In the genomic region with DNA sequence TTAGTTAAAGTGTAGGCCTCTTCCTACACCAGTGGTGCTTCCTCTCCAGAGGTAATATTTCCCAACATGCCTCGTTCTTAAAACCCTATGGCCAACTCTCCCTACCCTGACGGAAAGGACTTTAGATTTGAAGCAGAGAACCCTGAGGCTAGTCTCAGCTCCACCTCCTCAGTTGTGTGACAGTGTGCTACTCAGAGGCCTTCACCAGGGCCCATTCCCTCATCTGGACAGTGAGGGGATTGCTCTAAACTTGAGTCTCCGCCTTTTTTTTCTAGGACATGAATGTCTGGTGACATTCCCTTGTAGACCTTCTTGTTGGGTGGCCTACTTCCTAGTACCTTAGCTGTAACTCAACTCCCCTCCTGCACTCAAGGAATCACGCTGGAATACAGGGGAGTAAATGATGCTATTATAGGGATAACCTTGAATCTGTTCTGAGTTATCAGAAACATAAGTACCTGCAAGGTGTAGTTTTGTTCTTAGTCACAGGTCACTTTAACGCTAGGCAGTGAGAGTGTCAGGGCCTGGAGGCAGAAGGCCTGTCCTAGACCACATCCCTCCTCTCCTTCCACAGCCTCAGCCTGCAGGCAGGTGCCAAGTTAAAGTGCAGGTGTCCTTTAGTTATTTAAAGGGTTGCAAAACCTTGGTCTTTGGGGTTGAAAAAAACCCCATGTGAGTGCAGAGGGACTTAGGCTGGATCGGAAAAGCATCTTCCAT, we compare ENCODE assay signal across 24 cellular contexts. TPM values are rescaled to one million over a fixed set of nuclear protein-coding genes. Genes with fewer than 3 reads are reported as not detected.
DNase-seq lines count a peak whose midpoint lies in the region; ATAC-seq and TF ChIP-seq lines count a peak whose summit lies in the region.
"Had no signal": no experiment of that assay in that cellular context is flagged by ENCODE, and none has a peak within 500 bp of the region (broad histone marks: within the 10 kb centered on the region; RNA-seq: fewer than 3 reads in every experiment).

No MANE protein-coding gene starts in this region.

- POLR2A ChIA-PET in activated CD4-positive, alpha-beta T cell treated with anti-CD3 and anti-CD28 coated beads for 36 hours (lab: Charles Lee) = interaction anchor here (0.5 to 1.6 kb wide), 3 partner anchors 21 to 27 kb away, joined by 5 to 6 read pairs (median 5); no protein-coding TSS in a partner anchor

- H3K9me3 Mint-ChIP-seq in activated CD4-positive, alpha-beta T cell treated with anti-CD3 and anti-CD28 coated beads for 36 hours (ENCODE audit: low read depth) = peaks cover 1% of the 10 kb centered on the region
- no peaks in the 10 kb centered on the region for H3K9me3 Mint-ChIP-seq in activated T-helper 1 cell treated with anti-CD3 and anti-CD28 coated beads, Interleukin-12 subunit alpha, Interleukin-12 subunit beta, Interleukin-2, Interleukin-4 antibody, amounts not matched to agents 30 ng/mL and 10 ng/mL and 1 ng/mL, durations not matched to agents 14 hours and 24 hours and 36 hours
- no peaks in the 10 kb centered on the region for H3K9me3 Mint-ChIP-seq in progenitor cell of endocrine pancreas (ENCODE audit: low read depth)
- H3K9me3 Mint-ChIP-seq: activated CD4-positive, alpha-beta memory T cell treated with anti-CD3 and anti-CD28 coated beads for 36 hours; activated T-cell treated with anti-CD3 and anti-CD28 coated beads, Interleukin-2, amount 50 U/mL, for 24 hours; stimulated activated naive CD8-positive, alpha-beta T cell treated with anti-CD3 and anti-CD28 coated beads, Interleukin-15, Interleukin-2, amounts not matched to agents 100 ng/mL and 50 ng/mL, for 24 hours; T-cell had no signal

- H3K4me1 Mint-ChIP-seq in activated CD4-positive, alpha-beta T cell treated with anti-CD3 and anti-CD28 coated beads for 36 hours = peaks cover 49% of the 10 kb centered on the region
- peaks cover 58% of the 10 kb centered on the region for H3K4me1 Mint-ChIP-seq in activated T-helper 1 cell treated with anti-CD3 and anti-CD28 coated beads, Interleukin-12 subunit alpha, Interleukin-12 subunit beta, Interleukin-2, Interleukin-4 antibody, amounts not matched to agents 30 ng/mL and 10 ng/mL and 1 ng/mL, durations not matched to agents 14 hours and 24 hours and 36 hours (ENCODE audit: low read depth)
- peaks cover 30% of the 10 kb centered on the region for H3K4me1 Mint-ChIP-seq in progenitor cell of endocrine pancreas (ENCODE audit: low read depth)
- H3K4me1 Mint-ChIP-seq: B cell had no signal

- CTCF ChIA-PET in activated CD4-positive, alpha-beta T cell treated with anti-CD3 and anti-CD28 coated beads for 36 hours (lab: Charles Lee) = interaction anchor here (2.3 to 3.9 kb wide), 2 partner anchors 9 to 22 kb away, joined by 5 to 16 read pairs; no protein-coding TSS in a partner anchor

- H3K27ac Mint-ChIP-seq in activated CD4-positive, alpha-beta T cell treated with anti-CD3 and anti-CD28 coated beads for 36 hours = no peak overlapping the region
- peak overlapping the region; percentile 57 for H3K27ac Mint-ChIP-seq in activated T-helper 1 cell treated with anti-CD3 and anti-CD28 coated beads, Interleukin-12 subunit alpha, Interleukin-12 subunit beta, Interleukin-2, Interleukin-4 antibody, amounts not matched to agents 30 ng/mL and 10 ng/mL and 1 ng/mL, durations not matched to agents 14 hours and 24 hours and 36 hours
- H3K27ac Mint-ChIP-seq in progenitor cell of endocrine pancreas = peak overlapping the region; percentile 71
- H3K27ac Mint-ChIP-seq: activated CD4-positive, alpha-beta memory T cell treated with anti-CD3 and anti-CD28 coated beads for 36 hours; activated T-cell treated with anti-CD3 and anti-CD28 coated beads, Interleukin-2, amount 50 U/mL, for 24 hours; B cell; stimulated activated naive CD8-positive, alpha-beta T cell treated with anti-CD3 and anti-CD28 coated beads, Interleukin-15, Interleukin-2, amounts not matched to agents 100 ng/mL and 50 ng/mL, for 24 hours; T-cell had no signal

- H3K4me3 Mint-ChIP-seq in activated CD4-positive, alpha-beta T cell treated with anti-CD3 and anti-CD28 coated beads for 36 hours = no peak overlapping the region
- H3K4me3 Mint-ChIP-seq in activated T-helper 1 cell treated with anti-CD3 and anti-CD28 coated beads, Interleukin-12 subunit alpha, Interleukin-12 subunit beta, Interleukin-2, Interleukin-4 antibody, amounts not matched to agents 30 ng/mL and 10 ng/mL and 1 ng/mL, durations not matched to agents 14 hours and 24 hours and 36 hours = no peak overlapping the region
- no peak overlapping the region for H3K4me3 Mint-ChIP-seq in progenitor cell of endocrine pancreas (ENCODE audit: low read depth)
- H3K4me3 Mint-ChIP-seq: activated CD4-positive, alpha-beta memory T cell treated with anti-CD3 and anti-CD28 coated beads for 36 hours; activated T-cell treated with anti-CD3 and anti-CD28 coated beads, Interleukin-2, amount 50 U/mL, for 24 hours; B cell; brain; stimulated activated naive CD8-positive, alpha-beta T cell treated with anti-CD3 and anti-CD28 coated beads, Interleukin-15, Interleukin-2, amounts not matched to agents 100 ng/mL and 50 ng/mL, for 24 hours; T-cell had no signal

- peak; percentile 48 for ATAC-seq in activated CD4-positive, alpha-beta T cell treated with anti-CD3 and anti-CD28 coated beads for 36 hours
- ATAC-seq in GM21529 (IDR thresholded peaks at IDR 0.05; ENCODE audit: unreplicated experiment) = peak; percentile 65
- no peak for ATAC-seq in GM21360 (IDR thresholded peaks at IDR 0.05; ENCODE audit: unreplicated experiment)
- ATAC-seq in GM19023 (IDR thresholded peaks at IDR 0.05; ENCODE audit: unreplicated experiment) = no peak
- ATAC-seq: lower lobe of right lung, T-cell had no signal

- peaks cover 3% of the 10 kb centered on the region for H3K36me3 Mint-ChIP-seq in activated CD4-positive, alpha-beta T cell treated with anti-CD3 and anti-CD28 coated beads for 36 hours (ENCODE audit: low read depth)
- peaks cover 28% of the 10 kb centered on the region for H3K36me3 Mint-ChIP-seq in activated T-helper 1 cell treated with anti-CD3 and anti-CD28 coated beads, Interleukin-12 subunit alpha, Interleukin-12 subunit beta, Interleukin-2, Interleukin-4 antibody, amounts not matched to agents 30 ng/mL and 10 ng/mL and 1 ng/mL, durations not matched to agents 14 hours and 24 hours and 36 hours (ENCODE audit: low read depth)
- peaks cover 2% of the 10 kb centered on the region for H3K36me3 Mint-ChIP-seq in progenitor cell of endocrine pancreas (ENCODE audit: insufficient read depth)

- H3K27me3 Mint-ChIP-seq in activated CD4-positive, alpha-beta T cell treated with anti-CD3 and anti-CD28 coated beads for 36 hours = no peaks in the 10 kb centered on the region
- no peaks in the 10 kb centered on the region for H3K27me3 Mint-ChIP-seq in activated T-helper 1 cell treated with anti-CD3 and anti-CD28 coated beads, Interleukin-12 subunit alpha, Interleukin-12 subunit beta, Interleukin-2, Interleukin-4 antibody, amounts not matched to agents 30 ng/mL and 10 ng/mL and 1 ng/mL, durations not matched to agents 14 hours and 24 hours and 36 hours (ENCODE audit: insufficient read depth)
- H3K27me3 Mint-ChIP-seq in progenitor cell of endocrine pancreas = no peaks in the 10 kb centered on the region
- H3K27me3 Mint-ChIP-seq: activated CD4-positive, alpha-beta memory T cell treated with anti-CD3 and anti-CD28 coated beads for 36 hours; activated T-cell treated with anti-CD3 and anti-CD28 coated beads, Interleukin-2, amount 50 U/mL, for 24 hours; B cell; brain; stimulated activated naive CD8-positive, alpha-beta T cell treated with anti-CD3 and anti-CD28 coated beads, Interleukin-15, Interleukin-2, amounts not matched to agents 100 ng/mL and 50 ng/mL, for 24 hours; T-cell had no signal

- intact Hi-C loops in activated CD4-positive, alpha-beta T cell treated with anti-CD3 and anti-CD28 coated beads for 36 hours (cut with DNase I, micrococcal nuclease) = no loop called here
- intact Hi-C loops in activated T-helper 1 cell treated with anti-CD3 and anti-CD28 coated beads, Interleukin-12 subunit alpha, Interleukin-12 subunit beta, Interleukin-2, Interleukin-4 antibody, amounts not matched to agents 30 ng/mL and 10 ng/mL and 1 ng/mL, durations not matched to agents 14 hours and 24 hours and 36 hours (cut with micrococcal nuclease) = loop anchor here (1.0 kb wide), 1 partner anchor 9 kb away; no protein-coding TSS in a partner anchor

- DNase-seq in activated CD4-positive, alpha-beta T cell treated with anti-CD3 and anti-CD28 coated beads for 36 hours = no peak
- no peak for DNase-seq in activated CD4-positive, alpha-beta T cell treated with anti-CD3 and anti-CD28 coated beads for 4 hours
- DNase-seq in activated T-helper 1 cell treated with anti-CD3 and anti-CD28 coated beads, Interleukin-12 subunit alpha, Interleukin-12 subunit beta, Interleukin-2, Interleukin-4 antibody, amounts not matched to agents 30 ng/mL and 10 ng/mL and 1 ng/mL, durations not matched to agents 14 hours and 24 hours and 36 hours (ENCODE audit: low spot score) = no peak
- DNase-seq in progenitor cell of endocrine pancreas (ENCODE audit: low spot score, unreplicated experiment) (no peak), germinal center (ENCODE audit: low spot score) (no peak)
- DNase-seq: 8988T; activated CD4-positive, alpha-beta memory T cell treated with anti-CD3 and anti-CD28 coated beads for 36 hours; activated T-cell treated with anti-CD3 and anti-CD28 coated beads, Interleukin-2, amount 50 U/mL, for 24 hours; colonic mucosa; GDM1; hippocampal formation; islet precursor cell; lower lobe of right lung; NCI-H1694; NCI-H226; SIG-M5; stimulated activated CD4-positive, alpha-beta T cell treated with anti-CD3 and anti-CD28 coated beads, Interleukin-2, amount 100 ng/mL, for 24 hours; T-cell had no signal

- TF ChIP-seq CTCF in progenitor cell of endocrine pancreas (IDR thresholded peaks at IDR 0.05; ENCODE audit: unreplicated experiment) = no peak

RNA-seq across cellular contexts. Expression of a gene that starts 26.9 kb away (rescaled TPM):
- total RNA-seq in activated CD4-positive, alpha-beta T cell treated with anti-CD3 and anti-CD28 coated beads for 36 hours = under 1 TPM in 1 of 2 experiments, not detected in 1; 0.21 TPM
- 0.20 and 0.26 TPM in 2 replicates for total RNA-seq in activated T-helper 1 cell treated with anti-CD3 and anti-CD28 coated beads, Interleukin-12 subunit alpha, Interleukin-12 subunit beta, Interleukin-2, Interleukin-4 antibody, amounts not matched to agents 30 ng/mL and 10 ng/mL and 1 ng/mL, durations not matched to agents 14 hours and 24 hours and 36 hours
- 0.64 and 0.89 TPM in 2 replicates for total RNA-seq in progenitor cell of endocrine pancreas
- total RNA-seq: B cell had no signal

RNA-seq across cellular contexts. Expression of a gene that starts 58.7 kb away (rescaled TPM):
- total RNA-seq in activated CD4-positive, alpha-beta T cell treated with anti-CD3 and anti-CD28 coated beads for 36 hours = 10 to 100 TPM; 14.8 to 17.3 TPM
- 12.3 and 14.6 TPM in 2 replicates for total RNA-seq in activated T-helper 1 cell treated with anti-CD3 and anti-CD28 coated beads, Interleukin-12 subunit alpha, Interleukin-12 subunit beta, Interleukin-2, Interleukin-4 antibody, amounts not matched to agents 30 ng/mL and 10 ng/mL and 1 ng/mL, durations not matched to agents 14 hours and 24 hours and 36 hours
- 16.3 and 17.5 TPM in 2 replicates for total RNA-seq in progenitor cell of endocrine pancreas

Comparison
In these comparisons a context has a peak if more than half of its experiments do, and no peak if none do; other contexts are left out.
1. ATAC-seq: peak in activated CD4-positive, alpha-beta T cell treated with anti-CD3 and anti-CD28 coated beads for 36 hours (single experiment) and GM21529 (single experiment); none in GM21360 (single experiment) and GM19023 (single experiment).